In the genomic region with DNA sequence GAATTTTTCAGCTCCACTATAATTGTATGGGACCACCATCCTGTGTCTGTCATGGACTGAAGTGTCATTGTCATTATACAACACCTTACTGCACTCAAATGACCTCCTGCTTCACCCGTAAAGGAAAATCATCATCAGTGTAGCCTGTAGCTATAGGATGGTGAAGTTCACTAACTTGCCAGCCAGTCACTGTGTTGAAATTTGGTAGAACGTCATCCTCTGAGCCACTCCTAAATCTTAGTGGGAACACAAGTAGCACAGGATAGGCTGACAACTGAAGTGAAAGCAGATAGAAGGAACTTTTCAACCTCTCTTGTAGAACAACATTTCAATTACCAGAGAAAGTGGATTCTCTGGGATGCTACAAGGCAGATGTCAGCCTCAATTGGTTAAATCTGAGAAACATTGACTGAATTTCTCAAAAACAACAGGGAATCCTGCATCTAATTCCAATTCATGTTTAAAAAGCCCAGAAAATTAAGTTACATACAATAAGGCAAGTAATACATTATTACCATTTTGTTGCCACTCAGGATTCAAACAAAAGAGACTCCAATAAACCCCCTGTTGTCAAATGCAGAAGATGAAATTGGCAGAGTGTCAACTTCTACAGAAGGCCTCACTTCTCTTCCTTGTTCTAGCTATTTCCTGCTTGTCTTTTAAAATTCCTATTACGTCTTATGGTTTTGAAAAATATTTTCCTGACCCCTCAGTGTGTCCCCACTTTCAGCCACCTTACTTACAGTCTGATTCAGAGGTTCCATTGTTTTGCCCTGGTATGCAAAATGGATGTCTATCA, we compare ENCODE assay signal across 22 cellular contexts.
A peak's percentile ranks its signal among the peaks of the same experiment; 100 is the strongest.
DNase-seq lines count a peak whose midpoint lies in the region; ATAC-seq and TF ChIP-seq lines count a peak whose summit lies in the region.
"Had no signal": no experiment of that assay in that cellular context is flagged by ENCODE, and none has a peak within 500 bp of the region (broad histone marks: within the 10 kb centered on the region; RNA-seq: fewer than 3 reads in every experiment).

No MANE protein-coding gene starts in this region.

- DNase-seq in NCI-H1417 (lab: John Stamatoyannopoulos, UW) (peak in 2 of 3 experiments; percentile 17 to 62), NCI-H1417 treated with DMSO at 0.1 percent for 48 hours (lab: John Stamatoyannopoulos, UW) (no peak), NCI-H146 treated with DMSO at 0.1 percent for 48 hours (lab: John Stamatoyannopoulos, UW; ENCODE audit: unreplicated experiment) (peak; percentile 43), epithelial cell of esophagus (ENCODE audit: low read depth) (peak; percentile 2), smooth muscle cell (lab: John Stamatoyannopoulos, UW; ENCODE audit: unreplicated experiment) (no peak)
- DNase-seq in activated CD4-positive, alpha-beta T cell treated with anti-CD3 and anti-CD28 coated beads, Interleukin-2, amount 50 U/mL, for 4 hours, result no peak
- DNase-seq: ACHN; activated naive CD4-positive, alpha-beta T cell treated with anti-CD3 and anti-CD28 coated beads, Interleukin-2, amount 10 ng/mL, durations not matched to agents 7 days and 5 days; activated T-cell treated with anti-CD3 and anti-CD28 coated beads, Interleukin-2, amount 50 U/mL, for 4 hours; DMS79 treated with DMSO at 0.1 percent for 48 hours; Karpas-422; NCI-H1694; NCI-H2227 treated with DMSO at 0.1 percent for 48 hours; nephron progenitor cell; stimulated activated CD4-positive, alpha-beta T cell treated with anti-CD3 and anti-CD28 coated beads, Interleukin-2, amount 100 ng/mL, for 48 hours had no signal

- H3K9ac ChIP-seq in smooth muscle cell (ENCODE audit: low read depth), result peak overlapping the region; percentile 1

- no peak overlapping the region for H2AFZ ChIP-seq in smooth muscle cell (ENCODE audit: low read depth)

- no peaks in the 10 kb centered on the region for H3K79me2 ChIP-seq in smooth muscle cell (ENCODE audit: low read depth)

- H3K4me2 ChIP-seq in smooth muscle cell, result no peak overlapping the region

- ATAC-seq in GM18873 (IDR thresholded peaks at IDR 0.05; ENCODE audit: low FRiP score, unreplicated experiment) (no peak), HG03135 (IDR thresholded peaks at IDR 0.05; ENCODE audit: unreplicated experiment) (no peak)
- ATAC-seq: activated CD4-positive, CD25-positive, alpha-beta regulatory T cell treated with anti-CD3 and anti-CD28 coated beads, Interleukin-2, amount 50 U/mL, for 24 hours; activated T-cell treated with anti-CD3 and anti-CD28 coated beads, Interleukin-2, amount 50 U/mL, for 4 hours had no signal

- peak overlapping the region; percentile 37 for H3K27ac ChIP-seq in smooth muscle cell (ENCODE audit: low read depth)
- H3K27ac ChIP-seq: ascending aorta, coronary artery, foreskin keratinocyte, skin epidermis had no signal

- H3K36me3 ChIP-seq in smooth muscle cell (ENCODE audit: low read depth), result no peaks in the 10 kb centered on the region
- H3K36me3 ChIP-seq: ascending aorta had no signal

- H3K9me3 ChIP-seq in smooth muscle cell (replicated peaks; ENCODE audit: low read depth), result no peaks in the 10 kb centered on the region
- H3K9me3 ChIP-seq: ascending aorta had no signal

- TF ChIP-seq CTCF in epithelial cell of esophagus (IDR thresholded peaks at IDR 0.05; ENCODE audit: insufficient read depth, low read depth, low read length, missing control alignments) (no peak), smooth muscle cell (IDR thresholded peaks at IDR 0.05; ENCODE audit: borderline replicate concordance, insufficient read depth, poor library complexity, severe bottlenecking) (no peak)

- no peaks in the 10 kb centered on the region for H4K20me1 ChIP-seq in smooth muscle cell (ENCODE audit: low read depth)

- no peaks in the 10 kb centered on the region for H3F3A ChIP-seq in smooth muscle cell (ENCODE audit: low read depth)

- H3K4me1 ChIP-seq in smooth muscle cell (ENCODE audit: low read depth), result peaks cover 8% of the 10 kb centered on the region
- H3K4me1 ChIP-seq: ascending aorta, foreskin keratinocyte had no signal

- H3K27me3 ChIP-seq in smooth muscle cell (ENCODE audit: low read depth), result no peaks in the 10 kb centered on the region
- H3K27me3 ChIP-seq: ascending aorta, foreskin keratinocyte had no signal

- H3K4me3 ChIP-seq in epithelial cell of esophagus (ENCODE audit: low read length) (no peak overlapping the region), smooth muscle cell (no peak overlapping the region)
- H3K4me3 ChIP-seq: ascending aorta, coronary artery, skin epidermis had no signal

- 57% methylated on average over 3 of the region's 3 CpGs for WGBS in smooth muscle cell (ENCODE audit: low lambda C conversion rate)

Comparison
In these comparisons a context has a peak if more than half of its experiments do, and no peak if none do; other contexts are left out.
1. DNase-seq: peak in NCI-H1417 (2 of 3), NCI-H146 treated with DMSO at 0.1 percent for 48 hours (single experiment) and epithelial cell of esophagus (single experiment); none in NCI-H1417 treated with DMSO at 0.1 percent for 48 hours (single experiment), smooth muscle cell (single experiment) and activated CD4-positive, alpha-beta T cell treated with anti-CD3 and anti-CD28 coated beads, Interleukin-2, amount 50 U/mL, for 4 hours (0 of 2).